8 cellular contexts compared by ENCODE assay signal in genomic region chr6:89829591-89830384, GRCh38. TPM values are rescaled to one million over a fixed set of nuclear protein-coding genes. Genes with fewer than 3 reads are reported as not detected.
A peak's percentile ranks its signal among the peaks of the same experiment; 100 is the strongest.
DNase-seq lines count a peak whose midpoint lies in the region; ATAC-seq and TF ChIP-seq lines count a peak whose summit lies in the region.

TSS of gene CASP8AP2 (plus strand) at chr6:89829880.

- H3K27me3 ChIP-seq in PC-9 (ENCODE audit: insufficient read depth, low read depth): no peaks in the 10 kb centered on the region
- no peaks in the 10 kb centered on the region for H3K27me3 ChIP-seq in esophagus (ENCODE audit: control insufficient read depth in 1 of 2, insufficient read depth in 2 of 2, low read length in 2 of 2)
- H3K27me3 ChIP-seq in muscle layer of colon (ENCODE audit: control insufficient read depth in 1 of 2, insufficient read depth in 2 of 2, low read length in 2 of 2): no peaks in the 10 kb centered on the region

- peaks cover 19% of the 10 kb centered on the region for H3K79me2 ChIP-seq in PC-9 (ENCODE audit: low read depth)

- peak within 1 kb of the TSS; percentile 98 for H2AFZ ChIP-seq in PC-9

- H3K4me3 ChIP-seq in Jurkat, Clone E6-1 (ENCODE audit: low read length): peak within 1 kb of the TSS; percentile 93
- H3K4me3 ChIP-seq in PC-9: peak within 1 kb of the TSS; percentile 74
- peak within 1 kb of the TSS; percentile 74 to 92 for H3K4me3 ChIP-seq in esophagus (ENCODE audit: low read depth in 1 of 2, low read length in 2 of 2)
- H3K4me3 ChIP-seq in muscle layer of colon (ENCODE audit: low read depth in 1 of 2, low read length in 2 of 2): peak within 1 kb of the TSS; percentile 73 to 97

- peak; percentile 98 for ATAC-seq in GM21619 (IDR thresholded peaks at IDR 0.05; ENCODE audit: unreplicated experiment)

- peak; percentile 100 for DNase-seq in DMS153 (lab: John Stamatoyannopoulos, UW)
- peak; percentile 99 for DNase-seq in Jurkat, Clone E6-1 (ENCODE audit: low read depth, low spot score)
- peak; percentile 93 to 95 for DNase-seq in PC-9
- DNase-seq in activated T-cell treated with anti-CD3 and anti-CD28 coated beads, Interleukin-2, amount 50 U/mL, for 1 hour: peak; percentile 90
- peak; percentile 78 for DNase-seq in stimulated activated CD8-positive, alpha-beta memory T cell treated with anti-CD3 and anti-CD28 coated beads, Interleukin-7, amount 100 ng/mL, for 24 hours (ENCODE audit: low read depth)

- H3K4me1 ChIP-seq in PC-9 (replicated peaks; ENCODE audit: insufficient read depth) (0 out of 2 replicates have a peak, but pooled peaks cover 3% of the 10 kb centered on the region), esophagus (ENCODE audit: control insufficient read depth in 2 of 2, insufficient read depth in 2 of 2, low read length in 1 of 2) (peaks cover 0 to 2% of the 10 kb centered on the region in 2 donors), muscle layer of colon (ENCODE audit: insufficient read depth, low read length) (peaks cover 14% of the 10 kb centered on the region)

- H3K9ac ChIP-seq in muscle layer of colon (ENCODE audit: low read length): peak within 1 kb of the TSS; percentile 84

- H3K4me2 ChIP-seq in PC-9: peak within 1 kb of the TSS; percentile 89

- no peaks in the 10 kb centered on the region for H3F3A ChIP-seq in PC-9 (ENCODE audit: insufficient read depth, low read depth)

- H3K36me3 ChIP-seq in PC-9 (ENCODE audit: low read depth) (no peaks in the 10 kb centered on the region), esophagus (ENCODE audit: control insufficient read depth in 2 of 2, insufficient read depth in 2 of 2, low read length in 1 of 2) (no peaks in the 10 kb centered on the region), muscle layer of colon (ENCODE audit: insufficient read depth, low read length) (no peaks in the 10 kb centered on the region)

- H3K27ac ChIP-seq in PC-9: peak within 1 kb of the TSS; percentile 47
- peak within 1 kb of the TSS; percentile 78 to 94 for H3K27ac ChIP-seq in esophagus (ENCODE audit: low read depth in 2 of 2, low read length in 1 of 2)
- H3K27ac ChIP-seq in muscle layer of colon (ENCODE audit: low read depth, low read length): peak within 1 kb of the TSS; percentile 81

- TSS peak; percentile 63 for BruUV-seq in PC-9 (replicated peaks; lab: Mats Ljungman, UMichigan)

- intact Hi-C loops in PC-9 (cut with micrococcal nuclease; ENCODE audit: unreplicated experiment): loop anchor here (1.0 to 10.0 kb wide), 2 partner anchors 10 to 575 kb away; partner anchors contain the start of gene MDN1

- no peaks in the 10 kb centered on the region for H3K9me2 ChIP-seq in PC-9 (ENCODE audit: insufficient read depth)

- no peaks in the 10 kb centered on the region for H3K9me3 ChIP-seq in PC-9 (ENCODE audit: insufficient read depth, low read depth)
- no peaks in the 10 kb centered on the region for H3K9me3 ChIP-seq in esophagus (ENCODE audit: control insufficient read depth in 2 of 2, insufficient read depth in 1 of 2, low read depth in 1 of 2, low read length in 1 of 2)
- H3K9me3 ChIP-seq in muscle layer of colon (ENCODE audit: low read length): no peaks in the 10 kb centered on the region

- POLR2A ChIA-PET in PC-9 (lab: Charles Lee; ENCODE audit: unreplicated experiment): interaction anchor here (0.6 to 0.9 kb wide), 3 partner anchors 10 to 673 kb away, joined by 3 to 18 read pairs (median 3); partner anchors contain the start of gene MDN1

- WGBS in esophagus, 2 donors: 0% methylated on average over 42 to 44 of the region's 44 CpGs

- H4K20me1 ChIP-seq in PC-9 (ENCODE audit: insufficient read depth): no peaks in the 10 kb centered on the region

- CTCF ChIA-PET in PC-9 (lab: Charles Lee): interaction anchor here (0.6 to 1.3 kb wide), 2 partner anchors 10 to 847 kb away, joined by 3 to 7 read pairs; partner anchors contain the start of gene MDN1

- no peak for TF ChIP-seq CTCF in PC-9 (conservative IDR thresholded peaks at IDR 0.05)

RNA-seq across cellular contexts. Expression of gene CASP8AP2, which starts in this region (rescaled TPM):
- polyA plus RNA-seq in Jurkat, Clone E6-1 (2012; ENCODE audit: insufficient read depth, insufficient read length): 21.6 TPM
- 14.7 and 17.4 TPM in 2 replicates for total RNA-seq in PC-9 (2021)
- 1 to 10 TPM; 3.2 to 4.4 TPM for polyA plus RNA-seq in esophagus

Comparison
In these comparisons a context has a peak if more than half of its experiments do, and no peak if none do; other contexts are left out.
1. Peak in every context shown above with its lines: DNase-seq, ATAC-seq, H3K4me3 ChIP-seq and H3K27ac ChIP-seq.